In genomic region chr14:80468331-80469122, GRCh38 we compare ENCODE assay signal across 1 cellular context.
TF ChIP-seq lines count a peak whose summit lies in the region.

No MANE protein-coding gene starts in this region.

TF ChIP-seq in HepG2, 621 proteins besides CTCF, POLR2A, EP300 and RAD21 (continued from another document and continues in another):
- TF ChIP-seq ZUFSP (CRISPR knock-in tag; IDR thresholded peaks at IDR 0.05; ENCODE audit: borderline replicate concordance) (no peak), ZNF770 (CRISPR knock-in tag; IDR thresholded peaks at IDR 0.05) (peak; percentile 25; the same call in 1 of the 2 replicates), ZNF660 (CRISPR knock-in tag; IDR thresholded peaks at IDR 0.05; ENCODE audit: borderline replicate concordance, low read depth) (no peak), ZNF337 (CRISPR knock-in tag; IDR thresholded peaks at IDR 0.05; ENCODE audit: borderline replicate concordance, low read depth) (no peak), ZFP37 (CRISPR knock-in tag; IDR thresholded peaks at IDR 0.05; ENCODE audit: borderline replicate concordance) (no peak), ZNF574 (CRISPR knock-in tag; IDR thresholded peaks at IDR 0.05) (no peak; the same call in 1 of the 2 replicates), ZNF687 (CRISPR knock-in tag; IDR thresholded peaks at IDR 0.05) (no peak), TOPORS (CRISPR knock-in tag; IDR thresholded peaks at IDR 0.05) (peak; percentile 76), SKIL (CRISPR knock-in tag; IDR thresholded peaks at IDR 0.05; ENCODE audit: borderline replicate concordance) (peak; percentile 71; the same call in 1 of the 2 replicates), SP2 (CRISPR knock-in tag; IDR thresholded peaks at IDR 0.05) (no peak), ZNF275 (CRISPR knock-in tag; IDR thresholded peaks at IDR 0.05; ENCODE audit: borderline replicate concordance) (no peak), FIP1L1 (IDR thresholded peaks at IDR 0.05; ENCODE audit: borderline replicate concordance, insufficient read depth, low read depth, low read length) (no peak), SIN3B (IDR thresholded peaks at IDR 0.05; ENCODE audit: low read length) (no peak), SMC3 (IDR thresholded peaks at IDR 0.05; ENCODE audit: low read length) (0 out of 2 replicates have a peak, but pooled peaks have one; percentile 9), TBP (CRISPR knock-in tag; IDR thresholded peaks at IDR 0.05) (no peak), RFXANK (CRISPR knock-in tag; IDR thresholded peaks at IDR 0.05) (no peak), BRD4 (CRISPR knock-in tag; IDR thresholded peaks at IDR 0.05) (no peak), MNT (IDR thresholded peaks at IDR 0.05) (no peak), RXRB (CRISPR knock-in tag; IDR thresholded peaks at IDR 0.05; ENCODE audit: borderline replicate concordance) (peak; percentile 91), ZNF230 (CRISPR knock-in tag; IDR thresholded peaks at IDR 0.05) (no peak), NFYC (CRISPR knock-in tag; IDR thresholded peaks at IDR 0.05) (peak; percentile 28; the same call in 1 of the 2 replicates), FOXP4 (CRISPR knock-in tag; IDR thresholded peaks at IDR 0.05) (peak; percentile 98), TRAFD1 (CRISPR knock-in tag; IDR thresholded peaks at IDR 0.05; ENCODE audit: borderline replicate concordance) (no peak), ATF6 (CRISPR knock-in tag; conservative IDR thresholded peaks at IDR 0.05) (no peak), DMAP1 (CRISPR knock-in tag; IDR thresholded peaks at IDR 0.05) (0 out of 2 replicates have a peak, but pooled peaks have one; percentile 42), ZNF740 (CRISPR knock-in tag; IDR thresholded peaks at IDR 0.05) (no peak), PITX1 (CRISPR knock-in tag; IDR thresholded peaks at IDR 0.05) (peak; percentile 100), ZNF691 (CRISPR knock-in tag; IDR thresholded peaks at IDR 0.05; ENCODE audit: borderline replicate concordance, low read depth) (no peak), NFKBIZ (CRISPR knock-in tag; IDR thresholded peaks at IDR 0.05) (peak; percentile 95)
